In the genomic region with DNA sequence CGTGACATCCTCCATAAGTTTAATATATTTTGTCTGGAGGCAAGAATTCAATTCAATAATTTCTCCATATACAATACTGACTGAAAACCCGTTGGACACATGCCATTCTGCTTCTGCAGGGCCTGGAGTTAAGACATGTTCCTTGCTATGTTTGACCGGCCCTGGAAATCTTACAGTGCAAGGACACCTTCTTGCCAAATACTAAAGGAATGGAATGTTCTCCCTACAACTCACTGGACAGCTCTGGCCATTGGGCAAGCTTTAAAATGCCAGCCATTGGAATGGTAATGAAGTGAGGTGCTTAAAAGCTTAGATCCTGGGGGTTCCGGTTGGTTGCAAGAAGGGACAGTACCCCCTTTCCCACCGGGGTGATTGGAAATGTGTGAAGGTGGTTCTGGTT, we compare ENCODE assay signal across 22 cellular contexts.
"Had no signal": no experiment of that assay in that cellular context is flagged by ENCODE, and none has a peak within 500 bp of the region (broad histone marks: within the 10 kb centered on the region; RNA-seq: fewer than 3 reads in every experiment).

No MANE protein-coding gene starts in this region.

- H3K4me3 ChIP-seq: neural progenitor cell, skin epidermis, transverse colon, uterus had no signal

- H3K4me1 ChIP-seq: neural progenitor cell, transverse colon, uterus had no signal

- DNase-seq: activated CD8-positive, alpha-beta memory T cell treated with anti-CD3 and anti-CD28 coated beads for 24 hours; activated CD8-positive, alpha-beta memory T cell treated with anti-CD3 and anti-CD28 coated beads, Interleukin-2, amount 50 U/mL, for 4 hours; activated naive CD4-positive, alpha-beta T cell treated with Interleukin-2 at 50 U/mL for 16 hours; activated naive CD8-positive, alpha-beta T cell treated with anti-CD3 and anti-CD28 coated beads for 36 hours; activated T-cell treated with anti-CD3 and anti-CD28 coated beads, Interleukin-2, amount 50 U/mL, for 24 hours; amygdala; central memory CD4-positive, alpha-beta T cell; effector memory CD4-positive, alpha-beta T cell; immature natural killer cell; naive thymus-derived CD8-positive, alpha-beta T cell; posterior cingulate gyrus; right cardiac atrium; stimulated activated CD4-positive, alpha-beta T cell treated with anti-CD3 and anti-CD28 coated beads, Interleukin-1b, Interleukin-23, amount 100 ng/mL, for 48 hours; stimulated activated naive CD8-positive, alpha-beta T cell treated with anti-CD3 and anti-CD28 coated beads, Interleukin-15, amount 100 ng/mL, for 72 hours; T1000; transverse colon; uterus had no signal

- H3K27me3 ChIP-seq: neural progenitor cell, transverse colon, uterus had no signal

- ATAC-seq: left lobe of liver; naive thymus-derived CD8-positive, alpha-beta T cell; stimulated activated effector memory CD8-positive, alpha-beta T cell treated with anti-CD3 and anti-CD28 coated beads, Interleukin-12 subunit alpha, Interleukin-12 subunit beta, amount 100 ng/mL, for 72 hours; stimulated activated naive CD8-positive, alpha-beta T cell treated with anti-CD3 and anti-CD28 coated beads, Interleukin-15, amount 100 ng/mL, for 72 hours; WTC11 had no signal

- H3K27ac ChIP-seq: neural progenitor cell, skin epidermis, transverse colon, uterus had no signal

- H3K36me3 ChIP-seq: neural progenitor cell, transverse colon, uterus had no signal

- H3K9me3 ChIP-seq: transverse colon, uterus had no signal
